28 cellular contexts compared by ENCODE assay signal in genomic region chr6:24631671-24632070, GRCh38. TPM values are rescaled to one million over a fixed set of nuclear protein-coding genes. Genes with fewer than 3 reads are reported as not detected.
"Had no signal": no experiment of that assay in that cellular context is flagged by ENCODE, and none has a peak within 500 bp of the region (broad histone marks: within the 10 kb centered on the region; RNA-seq: fewer than 3 reads in every experiment).

No MANE protein-coding gene starts in this region.

- H3K4me3 ChIP-seq: K562 had no signal

- DNase-seq: activated B cell treated with CpG ODN at 0.5 μM for 24 hours; activated CD4-positive, alpha-beta memory T cell treated with anti-CD3 and anti-CD28 coated beads, Interleukin-2, amount 10 ng/mL, durations not matched to agents 7 days and 5 days; activated CD4-positive, alpha-beta T cell treated with anti-CD3 and anti-CD28 coated beads for 1 hour; activated CD4-positive, alpha-beta T cell treated with anti-CD3 and anti-CD28 coated beads, Interleukin-2, amount 50 U/mL, for 1 hour; activated gamma-delta T cell; activated naive CD4-positive, alpha-beta T cell treated with anti-CD3 and anti-CD28 coated beads for 36 hours; activated T-cell treated with anti-CD3 and anti-CD28 coated beads for 4 hours; activated T-cell treated with anti-CD3 and anti-CD28 coated beads, Interleukin-2, amount 50 U/mL, for 48 hours; central memory CD4-positive, alpha-beta T cell; Karpas-422; MM.1S; NCI-H1105; NCI-H1436; NCI-H1694 treated with DMSO at 0.1 percent for 48 hours; NCI-H2029 treated with DMSO at 0.1 percent for 48 hours; NCI-H446 treated with DMSO at 0.1 percent for 48 hours; NCI-H524 treated with DMSO at 0.1 percent for 48 hours; NCI-H748 treated with DMSO at 0.1 percent for 48 hours; NK-92 treated with Interleukin-12 subunit alpha and Interleukin-12 subunit beta, amount 100 ng/mL, for 24 hours; OCI-M1; RPMI8226; SHP77; T-cell; T-helper 2 cell; T1000 had no signal

- ATAC-seq: activated T-helper 17 cell treated with anti-CD3 and anti-CD28 coated beads, Interleukin-2, amount 50 U/mL, for 72 hours; K562; Panc1; T-cell had no signal

RNA-seq across cellular contexts. Expression of gene KIAA0319, which starts 14.3 kb away (rescaled TPM):
- total RNA-seq: K562 had no signal
